ENCODE assay signal across 8 cellular contexts in the genomic region with DNA sequence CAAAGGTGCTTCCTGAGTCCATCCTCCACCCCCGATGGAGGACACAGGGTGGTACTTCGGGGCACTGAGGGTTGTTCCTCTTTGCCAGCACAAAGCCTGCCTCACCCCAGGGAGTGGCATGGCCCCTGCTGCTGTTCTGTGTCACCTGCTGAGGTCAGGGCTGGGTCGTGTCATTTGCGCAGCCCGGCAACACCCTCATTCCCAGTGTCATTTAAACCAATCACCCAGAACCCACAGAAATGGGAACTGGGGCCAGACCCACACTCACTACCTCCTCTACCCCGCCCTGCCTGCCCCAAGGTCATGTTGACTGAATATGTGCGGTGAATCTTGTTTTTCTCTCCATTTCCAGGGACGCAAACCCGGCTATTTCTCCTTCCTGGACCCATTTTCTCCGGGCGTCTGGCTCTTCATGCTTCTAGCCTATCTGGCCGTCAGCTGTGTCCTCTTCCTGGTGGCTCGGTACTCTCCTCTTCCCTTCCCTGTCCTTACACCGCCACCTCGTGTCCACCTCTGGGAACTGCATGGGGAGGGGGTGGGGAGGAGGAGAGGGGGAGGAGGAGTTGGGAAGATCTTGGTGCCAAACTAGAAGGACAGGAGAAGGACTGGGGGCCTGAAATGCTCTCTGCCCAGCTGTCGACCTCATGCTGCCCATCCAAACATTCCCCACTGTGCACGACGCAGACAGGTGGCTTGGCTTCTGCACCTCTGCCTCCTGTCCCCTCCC.
A peak's percentile ranks its signal among the peaks of the same experiment; 100 is the strongest.
DNase-seq lines count a peak whose midpoint lies in the region; ATAC-seq and TF ChIP-seq lines count a peak whose summit lies in the region.

No MANE protein-coding gene starts in this region.

- H3K27ac ChIP-seq in liver (ENCODE audit: low read depth in 1 of 2, low read length in 2 of 2) = no peak overlapping the region

- peaks cover 0 to 4% (median 0%) of the 10 kb centered on the region in 4 donors for H3K27me3 ChIP-seq in liver (ENCODE audit: control insufficient read depth in 4 of 4, insufficient read depth in 4 of 4, low read length in 3 of 4)

- H3K9me3 Mint-ChIP-seq in HFFc6 = no peaks in the 10 kb centered on the region
- no peaks in the 10 kb centered on the region for H3K9me3 Mint-ChIP-seq in dendritic cell treated with granulocyte-macrophage colony-stimulating factor and Interleukin-4, amounts not matched to agents 40 ng/mL and 50 ng/mL, for 4 days

- H3K4me1 Mint-ChIP-seq in HFFc6 (ENCODE audit: low read depth) = peaks cover 6% of the 10 kb centered on the region; the same call in 1 of the 2 replicates
- peaks cover 19% of the 10 kb centered on the region for H3K4me1 Mint-ChIP-seq in dendritic cell treated with granulocyte-macrophage colony-stimulating factor and Interleukin-4, amounts not matched to agents 40 ng/mL and 50 ng/mL, for 4 days (ENCODE audit: low read depth)

- TF ChIP-seq CTCF in HFFc6 (IDR thresholded peaks at IDR 0.05) (peak; percentile 82), liver (IDR thresholded peaks at IDR 0.05; ENCODE audit: low read depth, low read length, missing input control) (peak; percentile 82)

- DNase-seq in Caki2 (ENCODE audit: low read depth) (peak; percentile 63), HFFc6 (peak; percentile 58), NCI-H446 treated with DMSO at 0.1 percent for 48 hours (lab: John Stamatoyannopoulos, UW) (peak; percentile 94)
- peak; percentile 82 for DNase-seq in activated CD4-positive, alpha-beta T cell treated with anti-CD3 and anti-CD28 coated beads for 48 hours
- DNase-seq in stimulated activated CD4-positive, alpha-beta T cell treated with anti-CD3 and anti-CD28 coated beads, Interleukin-4, amount 100 ng/mL, for 24 hours = peak; percentile 63

- no peaks in the 10 kb centered on the region for H3K36me3 Mint-ChIP-seq in HFFc6 (ENCODE audit: low read depth)
- no peaks in the 10 kb centered on the region for H3K36me3 Mint-ChIP-seq in dendritic cell treated with granulocyte-macrophage colony-stimulating factor and Interleukin-4, amounts not matched to agents 40 ng/mL and 50 ng/mL, for 4 days (ENCODE audit: low read depth)

- peaks cover 2 to 14% (median 7%) of the 10 kb centered on the region in 4 donors for H3K4me1 ChIP-seq in liver (ENCODE audit: control insufficient read depth in 4 of 4, insufficient read depth in 4 of 4, low read length in 3 of 4)

- 16% methylated on average over 18 of the region's 18 CpGs for WGBS in liver

- in situ Hi-C loops in Caki2 (cut with HindIII; ENCODE audit: low pct_unique_long_range_greater_than_20kb, low sequenced_read_pairs) = no loop called here

- peak; percentile 92 to 95 for TF ChIP-seq RAD21 in liver (IDR thresholded peaks at IDR 0.05)

- H3K27me3 Mint-ChIP-seq in HFFc6 (ENCODE audit: insufficient read depth) = peaks cover 34% of the 10 kb centered on the region
- peaks cover 11% of the 10 kb centered on the region for H3K27me3 Mint-ChIP-seq in dendritic cell treated with granulocyte-macrophage colony-stimulating factor and Interleukin-4, amounts not matched to agents 40 ng/mL and 50 ng/mL, for 4 days

- H3K4me3 Mint-ChIP-seq in HFFc6 = peak overlapping the region; percentile 33; the same call in 1 of the 2 replicates
- peak overlapping the region; percentile 63 for H3K4me3 Mint-ChIP-seq in dendritic cell treated with granulocyte-macrophage colony-stimulating factor and Interleukin-4, amounts not matched to agents 40 ng/mL and 50 ng/mL, for 4 days

- H3K36me3 ChIP-seq in liver (ENCODE audit: control insufficient read depth in 4 of 4, insufficient read depth in 3 of 4, low read depth in 1 of 4, low read length in 3 of 4) = no peaks in the 10 kb centered on the region

- no peak overlapping the region for H3K27ac Mint-ChIP-seq in HFFc6
- H3K27ac Mint-ChIP-seq in dendritic cell treated with granulocyte-macrophage colony-stimulating factor and Interleukin-4, amounts not matched to agents 40 ng/mL and 50 ng/mL, for 4 days = peak overlapping the region; percentile 58

- intact Hi-C loops in dendritic cell treated with granulocyte-macrophage colony-stimulating factor and Interleukin-4, amounts not matched to agents 40 ng/mL and 50 ng/mL, for 4 days (cut with micrococcal nuclease) = loop anchor here (10.0 kb wide), 1 partner anchor 438 kb away; a partner anchor contains a TSS

- no peaks in the 10 kb centered on the region for H3K9me3 ChIP-seq in liver (ENCODE audit: control insufficient read depth in 4 of 4, low read length in 3 of 4)

- H3K4me3 ChIP-seq in liver (ENCODE audit: low read depth in 1 of 3, low read length in 3 of 3) = peak overlapping the region in 1 of 3 donors; percentile 16

- ATAC-seq in HG03108 (IDR thresholded peaks at IDR 0.05; ENCODE audit: unreplicated experiment) = no peak

- no peak overlapping the region for H3K9ac ChIP-seq in liver (ENCODE audit: low read depth in 1 of 2, low read length in 2 of 2)

TF ChIP-seq in liver, 16 proteins besides CTCF, POLR2A, EP300 and RAD21:
- TF ChIP-seq JUND (IDR thresholded peaks at IDR 0.05) = no peak
- no peak for TF ChIP-seq EGR1 (IDR thresholded peaks at IDR 0.05; ENCODE audit: low read depth in 2 of 2)
- TF ChIP-seq YY1 (IDR thresholded peaks at IDR 0.05) = no peak
- no peak for TF ChIP-seq HNF4A (conservative IDR thresholded peaks at IDR 0.05)
- no peak for TF ChIP-seq TAF1 (conservative IDR thresholded peaks at IDR 0.05)
- no peak for TF ChIP-seq FOXA2 (IDR thresholded peaks at IDR 0.05)
- TF ChIP-seq RXRA (IDR thresholded peaks at IDR 0.05) = no peak
TF ChIP-seq in liver: peak in this region for 0.
